Comparison of ENCODE assay signal across 16 cellular contexts in genomic region chr12:32413412-32413811, GRCh38. TPM values are rescaled to one million over a fixed set of nuclear protein-coding genes. Genes with fewer than 3 reads are reported as not detected.
DNase-seq lines count a peak whose midpoint lies in the region; ATAC-seq and TF ChIP-seq lines count a peak whose summit lies in the region.
"Had no signal": no experiment of that assay in that cellular context is flagged by ENCODE, and none has a peak within 500 bp of the region (broad histone marks: within the 10 kb centered on the region; RNA-seq: fewer than 3 reads in every experiment).

No MANE protein-coding gene starts in this region.

- CTCF ChIA-PET in Panc1 (lab: Charles Lee) = no interaction called here

- H3K4me3 Mint-ChIP-seq in activated T-helper 2 cell treated with anti-CD3 and anti-CD28 coated beads, Interferon-gamma antibody, Interleukin-2, Interleukin-4, amounts not matched to agents 10 μg/mL and 5 μg/mL and 100 μg/mL, durations not matched to agents 14 hours and 24 hours and 36 hours (ENCODE audit: low read depth) = no peak overlapping the region
- H3K4me3 Mint-ChIP-seq: CD4-positive, alpha-beta T cell; H9; IgD-negative memory B cell had no signal

- DNase-seq in DMS 273 (lab: John Stamatoyannopoulos, UW; ENCODE audit: unreplicated experiment) = peak; percentile 6
- DNase-seq in DMS 273 treated with DMSO at 0.1 percent for 48 hours (lab: John Stamatoyannopoulos, UW) = no peak
- DNase-seq in Panc1 (ENCODE audit: low read depth, low spot score) = no peak
- no peak for DNase-seq in left colon
- DNase-seq in testis = peak; percentile 39
- DNase-seq in activated T-helper 2 cell treated with anti-CD3 and anti-CD28 coated beads, Interferon-gamma antibody, Interleukin-2, Interleukin-4, amounts not matched to agents 10 μg/mL and 5 μg/mL and 100 μg/mL, durations not matched to agents 14 hours and 24 hours and 36 hours (ENCODE audit: low spot score) = no peak
- DNase-seq: AML-193; Caco-2; CD4-positive, alpha-beta T cell; DMS53; H9 had no signal

- H3K36me3 Mint-ChIP-seq in activated T-helper 2 cell treated with anti-CD3 and anti-CD28 coated beads, Interferon-gamma antibody, Interleukin-2, Interleukin-4, amounts not matched to agents 10 μg/mL and 5 μg/mL and 100 μg/mL, durations not matched to agents 14 hours and 24 hours and 36 hours (ENCODE audit: low read depth) = no peaks in the 10 kb centered on the region
- H3K36me3 Mint-ChIP-seq: IgD-negative memory B cell had no signal

- H3K36me3 ChIP-seq in Panc1 (ENCODE audit: control insufficient read depth, insufficient read depth, low read length) (no peaks in the 10 kb centered on the region), testis (ENCODE audit: low read depth, missing control alignments) (no peaks in the 10 kb centered on the region)

- POLR2A ChIA-PET in Panc1 (lab: Charles Lee) = interaction anchor here (0.6 kb wide), 1 partner anchor 11 kb away, joined by 9 read pairs; no protein-coding TSS in a partner anchor

- no peak for TF ChIP-seq POLR2A in testis (IDR thresholded peaks at IDR 0.05)

- no peaks in the 10 kb centered on the region for H3K4me1 Mint-ChIP-seq in activated T-helper 2 cell treated with anti-CD3 and anti-CD28 coated beads, Interferon-gamma antibody, Interleukin-2, Interleukin-4, amounts not matched to agents 10 μg/mL and 5 μg/mL and 100 μg/mL, durations not matched to agents 14 hours and 24 hours and 36 hours (ENCODE audit: low read depth)

- H3K27me3 Mint-ChIP-seq in activated T-helper 2 cell treated with anti-CD3 and anti-CD28 coated beads, Interferon-gamma antibody, Interleukin-2, Interleukin-4, amounts not matched to agents 10 μg/mL and 5 μg/mL and 100 μg/mL, durations not matched to agents 14 hours and 24 hours and 36 hours (ENCODE audit: low read depth) = peaks cover 3% of the 10 kb centered on the region

- in situ Hi-C loops in Panc1 (cut with HindIII; ENCODE audit: low pct_unique_long_range_greater_than_20kb, low sequenced_read_pairs) = no loop called here

- H3K4me3 ChIP-seq in Panc1 (ENCODE audit: low read depth in 2 of 2, low read length in 2 of 2) (no peak overlapping the region), testis (no peak overlapping the region)
- H3K4me3 ChIP-seq: A549 had no signal

- no peak overlapping the region for H3K27ac Mint-ChIP-seq in activated T-helper 2 cell treated with anti-CD3 and anti-CD28 coated beads, Interferon-gamma antibody, Interleukin-2, Interleukin-4, amounts not matched to agents 10 μg/mL and 5 μg/mL and 100 μg/mL, durations not matched to agents 14 hours and 24 hours and 36 hours
- H3K27ac Mint-ChIP-seq: CD4-positive, alpha-beta T cell; IgD-negative memory B cell had no signal

- H3K27ac ChIP-seq in Panc1 (ENCODE audit: low read length) (no peak overlapping the region), testis (no peak overlapping the region)
- H3K27ac ChIP-seq: 22Rv1, A549, C4-2B had no signal

- intact Hi-C loops in Panc1 (cut with micrococcal nuclease; ENCODE audit: unreplicated experiment) (no loop called here), left colon (cut with DNase I, micrococcal nuclease) (no loop called here), testis (cut with DNase I; ENCODE audit: low total_unique reads) (no loop called here)
- intact Hi-C loops in activated T-helper 2 cell treated with anti-CD3 and anti-CD28 coated beads, Interferon-gamma antibody, Interleukin-2, Interleukin-4, amounts not matched to agents 10 μg/mL and 5 μg/mL and 100 μg/mL, durations not matched to agents 14 hours and 24 hours and 36 hours (cut with micrococcal nuclease) = no loop called here

- no peak for TF ChIP-seq CTCF in Panc1 (IDR thresholded peaks at IDR 0.05)
- TF ChIP-seq CTCF in testis (IDR thresholded peaks at IDR 0.05) = no peak

- H3K4me1 ChIP-seq in Panc1 (ENCODE audit: control insufficient read depth, insufficient read depth, low read length) (no peaks in the 10 kb centered on the region), testis (peaks cover 3% of the 10 kb centered on the region)
- H3K4me1 ChIP-seq: A549 had no signal

- 34 to 35% methylated on average over 3 of the region's 3 CpGs for WGBS in testis, 2 donors

- peak; percentile 34; the same call in 1 of the 2 replicates for ATAC-seq in Panc1
- peak; percentile 21 for ATAC-seq in left colon
- no peak for ATAC-seq in GM19328 (IDR thresholded peaks at IDR 0.05; ENCODE audit: unreplicated experiment)
- ATAC-seq: A549 had no signal

- BruUV-seq in Panc1 (replicated peaks; lab: Mats Ljungman, UMichigan) = no TSS peak

- H3K9me3 ChIP-seq in Panc1 (ENCODE audit: control insufficient read depth, insufficient read depth, low read depth, low read length) (no peaks in the 10 kb centered on the region), testis (no peaks in the 10 kb centered on the region)
- H3K9me3 ChIP-seq: A549, Caco-2 had no signal

- H3K27me3 ChIP-seq in Panc1 (ENCODE audit: control insufficient read depth, insufficient read depth, low read length) = no peaks in the 10 kb centered on the region
- no peaks in the 10 kb centered on the region for H3K27me3 ChIP-seq in testis

- H3K9me3 Mint-ChIP-seq in activated T-helper 2 cell treated with anti-CD3 and anti-CD28 coated beads, Interferon-gamma antibody, Interleukin-2, Interleukin-4, amounts not matched to agents 10 μg/mL and 5 μg/mL and 100 μg/mL, durations not matched to agents 14 hours and 24 hours and 36 hours = no peaks in the 10 kb centered on the region
- H3K9me3 Mint-ChIP-seq: CD4-positive, alpha-beta T cell; H9 had no signal

RNA-seq across cellular contexts. Expression of gene FGD4, which starts 14.1 kb away (rescaled TPM):
- total RNA-seq in Panc1 (2021; ENCODE audit: unreplicated experiment) = 5.0 TPM
- 1.7 TPM for polyA plus RNA-seq in Panc1 (2012; ENCODE audit: insufficient read length)
- 10 to 100 TPM; 54.6 to 84.0 TPM for total RNA-seq in left colon
- 10 to 100 TPM; 74.9 to 90.2 TPM for total RNA-seq in testis
- 51.0 TPM for polyA plus RNA-seq in testis (ENCODE audit: insufficient read depth, low read depth, low replicate concordance)
- 1.4 and 1.7 TPM in 2 replicates for total RNA-seq in activated T-helper 2 cell treated with anti-CD3 and anti-CD28 coated beads, Interferon-gamma antibody, Interleukin-2, Interleukin-4, amounts not matched to agents 10 μg/mL and 5 μg/mL and 100 μg/mL, durations not matched to agents 14 hours and 24 hours and 36 hours

Comparison
In these comparisons a context has a peak if more than half of its experiments do, and no peak if none do; other contexts are left out.
1. DNase-seq: peak in DMS 273 (single experiment) and testis (single experiment); none in DMS 273 treated with DMSO at 0.1 percent for 48 hours (single experiment), Panc1 (single experiment), left colon (0 of 2) and activated T-helper 2 cell treated with anti-CD3 and anti-CD28 coated beads, Interferon-gamma antibody, Interleukin-2, Interleukin-4, amounts not matched to agents 10 μg/mL and 5 μg/mL and 100 μg/mL, durations not matched to agents 14 hours and 24 hours and 36 hours (single experiment).